Comparison of ENCODE assay signal across 13 cellular contexts in the genomic region with DNA sequence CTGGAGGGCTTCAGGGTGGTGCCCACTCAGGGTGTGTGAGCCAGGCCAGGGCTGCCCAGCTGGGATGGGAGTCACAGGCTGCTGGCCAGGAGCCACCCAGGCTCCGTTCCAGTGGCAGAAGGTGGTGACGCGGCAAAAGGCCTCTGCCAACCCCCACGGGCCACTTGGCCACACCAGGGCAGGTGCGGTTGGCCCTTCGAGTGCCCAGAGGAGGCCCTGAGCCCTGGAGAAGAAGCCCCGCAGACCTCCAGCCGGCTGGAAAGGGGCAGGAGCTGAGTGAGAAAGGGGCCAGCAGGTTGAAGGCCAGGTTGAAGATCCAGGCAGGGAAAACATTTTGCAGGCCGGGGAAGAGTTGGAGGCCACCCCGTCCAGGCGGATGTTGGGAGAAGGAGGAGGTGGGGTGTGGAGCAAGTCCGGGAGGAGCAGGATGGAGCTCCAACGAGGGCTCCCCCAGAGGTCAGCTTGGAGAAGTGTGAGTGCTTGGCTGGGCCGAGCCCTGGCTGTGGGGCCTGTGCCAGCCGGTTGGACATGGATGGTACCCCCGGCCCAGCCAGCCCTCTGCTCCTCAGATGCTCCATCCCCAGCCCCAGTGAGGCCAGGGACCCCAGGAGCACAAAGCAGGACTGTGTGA. TPM values are rescaled to one million over a fixed set of nuclear protein-coding genes. Genes with fewer than 3 reads are reported as not detected.
DNase-seq lines count a peak whose midpoint lies in the region; ATAC-seq, FAIRE-seq and TF ChIP-seq lines count a peak whose summit lies in the region.
"Had no signal": no experiment of that assay in that cellular context is flagged by ENCODE, and none has a peak within 500 bp of the region (broad histone marks: within the 10 kb centered on the region; RNA-seq: fewer than 3 reads in every experiment).

No MANE protein-coding gene starts in this region.

- peak in 1 of 2 experiments; percentile 36; a peak in 2 of 4 replicates for TF ChIP-seq CTCF in GM23338 (conservative IDR thresholded peaks at IDR 0.05; ENCODE audit: low read depth in 2 of 2)
- TF ChIP-seq CTCF in Panc1 (IDR thresholded peaks at IDR 0.05) = no peak
- TF ChIP-seq CTCF in foreskin keratinocyte (conservative IDR thresholded peaks at IDR 0.05) = peak; percentile 18
- TF ChIP-seq CTCF in parathyroid adenoma (IDR thresholded peaks at IDR 0.05) = no peak

- H3K9me3 ChIP-seq in Panc1 (ENCODE audit: control insufficient read depth, insufficient read depth, low read depth, low read length) (no peaks in the 10 kb centered on the region), parathyroid adenoma (ENCODE audit: control insufficient read depth, low read length) (no peaks in the 10 kb centered on the region)

- no peaks in the 10 kb centered on the region for H3K4me1 ChIP-seq in GM23338 (ENCODE audit: insufficient read depth)
- peaks cover 8% of the 10 kb centered on the region; the same call in 1 of the 2 replicates for H3K4me1 ChIP-seq in Panc1 (ENCODE audit: control insufficient read depth, insufficient read depth, low read length)
- no peaks in the 10 kb centered on the region for H3K4me1 ChIP-seq in foreskin keratinocyte
- no peaks in the 10 kb centered on the region for H3K4me1 ChIP-seq in parathyroid adenoma

- H2AFZ ChIP-seq in GM23338 (no peak overlapping the region), parathyroid adenoma (peak overlapping the region; percentile 56)

- H3K27me3 Mint-ChIP-seq in GM23338 (ENCODE audit: insufficient read depth, low read depth, poor library complexity) = peaks cover 45% of the 10 kb centered on the region

- H3K9me3 Mint-ChIP-seq in GM23338 = no peaks in the 10 kb centered on the region; the same call in 2 of the 3 replicates

- H3K4me3 Mint-ChIP-seq in GM23338 = no peak overlapping the region
- H3K4me3 Mint-ChIP-seq: activated CD4-positive, alpha-beta T cell treated with anti-CD3 and anti-CD28 coated beads for 36 hours had no signal

- no peaks in the 10 kb centered on the region; the same call in 2 of the 3 replicates for H3K36me3 Mint-ChIP-seq in GM23338 (ENCODE audit: low read depth)

- H3K4me2 ChIP-seq in GM23338 (no peak overlapping the region), parathyroid adenoma (ENCODE audit: low read length) (no peak overlapping the region)

- no peak overlapping the region for H3K9ac ChIP-seq in parathyroid adenoma

- H3K36me3 ChIP-seq in GM23338 (ENCODE audit: insufficient read depth) (no peaks in the 10 kb centered on the region), Panc1 (ENCODE audit: control insufficient read depth, insufficient read depth, low read length) (no peaks in the 10 kb centered on the region), parathyroid adenoma (ENCODE audit: control insufficient read depth, insufficient read depth, low read length) (no peaks in the 10 kb centered on the region)
- H3K36me3 ChIP-seq: Peyer's patch had no signal

- H3K4me3 ChIP-seq in GM23338 (no peak overlapping the region), Panc1 (ENCODE audit: low read depth in 2 of 2, low read length in 2 of 2) (no peak overlapping the region), parathyroid adenoma (ENCODE audit: low read depth, low read length) (no peak overlapping the region)
- H3K4me3 ChIP-seq: Peyer's patch had no signal

- no peaks in the 10 kb centered on the region for H3F3A ChIP-seq in GM23338 (replicated peaks; ENCODE audit: low read depth)

- no peaks in the 10 kb centered on the region for H3K79me2 ChIP-seq in GM23338 (replicated peaks; ENCODE audit: insufficient read depth)
- H3K79me2 ChIP-seq in parathyroid adenoma = no peaks in the 10 kb centered on the region

- H3K27me3 ChIP-seq in GM23338 (ENCODE audit: insufficient read depth) = peaks cover 42% of the 10 kb centered on the region
- no peaks in the 10 kb centered on the region for H3K27me3 ChIP-seq in Panc1 (ENCODE audit: control insufficient read depth, insufficient read depth, low read length)
- H3K27me3 ChIP-seq in foreskin keratinocyte = peaks cover 57% of the 10 kb centered on the region
- H3K27me3 ChIP-seq in parathyroid adenoma (ENCODE audit: control insufficient read depth, insufficient read depth, low read length) = no peaks in the 10 kb centered on the region

- no peak overlapping the region for H3K27ac ChIP-seq in GM23338 (ENCODE audit: low read depth)
- no peak overlapping the region for H3K27ac ChIP-seq in Panc1 (ENCODE audit: low read length)
- H3K27ac ChIP-seq in foreskin keratinocyte = no peak overlapping the region
- H3K27ac ChIP-seq in parathyroid adenoma = no peak overlapping the region
- H3K27ac ChIP-seq: Peyer's patch had no signal

- BruUV-seq in Panc1 (replicated peaks; lab: Mats Ljungman, UMichigan) = no TSS peak

- intact Hi-C loops in Panc1 (cut with micrococcal nuclease; ENCODE audit: unreplicated experiment) = no loop called here
- intact Hi-C loops in sciatic nerve (cut with DNase I) = no loop called here

- in situ Hi-C loops in Panc1 (cut with HindIII; ENCODE audit: low pct_unique_long_range_greater_than_20kb, low sequenced_read_pairs) = no loop called here

- no peak for FAIRE-seq in urothelium cell line (lab: Jason Lieb, UNC)

- no peaks in the 10 kb centered on the region for H4K20me1 ChIP-seq in GM23338 (replicated peaks; ENCODE audit: insufficient read depth)

- ATAC-seq in GM23338 = peak; percentile 61
- ATAC-seq in Panc1 = peak; percentile 73
- peak; percentile 19 for ATAC-seq in foreskin keratinocyte
- ATAC-seq in GM21619 (IDR thresholded peaks at IDR 0.05; ENCODE audit: unreplicated experiment) = no peak
- no peak for ATAC-seq in sciatic nerve
- ATAC-seq: activated CD4-positive, alpha-beta T cell treated with anti-CD3 and anti-CD28 coated beads for 36 hours; naive thymus-derived CD4-positive, alpha-beta T cell had no signal

- H3K9me2 ChIP-seq in GM23338 (ENCODE audit: insufficient read depth) = no peaks in the 10 kb centered on the region

- no peak overlapping the region for H3K27ac Mint-ChIP-seq in GM23338
- H3K27ac Mint-ChIP-seq: activated CD4-positive, alpha-beta T cell treated with anti-CD3 and anti-CD28 coated beads for 36 hours; naive thymus-derived CD4-positive, alpha-beta T cell had no signal

- peak; percentile 71 for DNase-seq in GM23338 (ENCODE audit: low spot score)
- no peak for DNase-seq in Panc1 (ENCODE audit: low read depth, low spot score)
- DNase-seq in foreskin keratinocyte = no peak
- DNase-seq in activated CD4-positive, alpha-beta T cell treated with anti-CD3 and anti-CD28 coated beads, Interleukin-2, amount 50 U/mL, for 4 hours = no peak
- DNase-seq in sciatic nerve (ENCODE audit: low spot score) = no peak
- no peak for DNase-seq in urothelium cell line (ENCODE audit: low spot score)
- DNase-seq: activated CD4-positive, alpha-beta T cell treated with anti-CD3 and anti-CD28 coated beads for 36 hours; MV-4-11; naive thymus-derived CD4-positive, alpha-beta T cell; stimulated activated CD4-positive, alpha-beta T cell treated with anti-CD3 and anti-CD28 coated beads, Interleukin-4, amount 100 ng/mL, for 4 hours had no signal

- POLR2A ChIA-PET in Panc1 (lab: Charles Lee) = interaction anchor here (0.6 kb wide), 1 partner anchor 93 kb away, joined by 4 read pairs; no protein-coding TSS in a partner anchor

- CTCF ChIA-PET in Panc1 (lab: Charles Lee) = interaction anchor here (0.5 kb wide), 1 partner anchor 54 kb away, joined by 3 read pairs; no protein-coding TSS in a partner anchor

- peaks cover 5% of the 10 kb centered on the region; the same call in 1 of the 3 replicates for H3K4me1 Mint-ChIP-seq in GM23338

TF ChIP-seq in GM23338, 12 proteins besides CTCF, POLR2A, EP300 and RAD21 (continues in another document):
- TF ChIP-seq EZH2 (IDR thresholded peaks at IDR 0.05; ENCODE audit: low read depth, unreplicated experiment) (no peak), CREB1 (CRISPR knock-in tag; IDR thresholded peaks at IDR 0.05; ENCODE audit: low read depth) (no peak), POLR2AphosphoS5 (IDR thresholded peaks at IDR 0.05; ENCODE audit: low read depth) (no peak), ZNF114 (CRISPR knock-in tag; IDR thresholded peaks at IDR 0.05) (no peak), EZH2phosphoT487 (IDR thresholded peaks at IDR 0.05; ENCODE audit: unreplicated experiment) (no peak), STAT1 (IDR thresholded peaks at IDR 0.05; ENCODE audit: unreplicated experiment) (no peak), NANOG (IDR thresholded peaks at IDR 0.05; ENCODE audit: borderline replicate concordance) (no peak)
- TF ChIP-seq, protein P1, sequence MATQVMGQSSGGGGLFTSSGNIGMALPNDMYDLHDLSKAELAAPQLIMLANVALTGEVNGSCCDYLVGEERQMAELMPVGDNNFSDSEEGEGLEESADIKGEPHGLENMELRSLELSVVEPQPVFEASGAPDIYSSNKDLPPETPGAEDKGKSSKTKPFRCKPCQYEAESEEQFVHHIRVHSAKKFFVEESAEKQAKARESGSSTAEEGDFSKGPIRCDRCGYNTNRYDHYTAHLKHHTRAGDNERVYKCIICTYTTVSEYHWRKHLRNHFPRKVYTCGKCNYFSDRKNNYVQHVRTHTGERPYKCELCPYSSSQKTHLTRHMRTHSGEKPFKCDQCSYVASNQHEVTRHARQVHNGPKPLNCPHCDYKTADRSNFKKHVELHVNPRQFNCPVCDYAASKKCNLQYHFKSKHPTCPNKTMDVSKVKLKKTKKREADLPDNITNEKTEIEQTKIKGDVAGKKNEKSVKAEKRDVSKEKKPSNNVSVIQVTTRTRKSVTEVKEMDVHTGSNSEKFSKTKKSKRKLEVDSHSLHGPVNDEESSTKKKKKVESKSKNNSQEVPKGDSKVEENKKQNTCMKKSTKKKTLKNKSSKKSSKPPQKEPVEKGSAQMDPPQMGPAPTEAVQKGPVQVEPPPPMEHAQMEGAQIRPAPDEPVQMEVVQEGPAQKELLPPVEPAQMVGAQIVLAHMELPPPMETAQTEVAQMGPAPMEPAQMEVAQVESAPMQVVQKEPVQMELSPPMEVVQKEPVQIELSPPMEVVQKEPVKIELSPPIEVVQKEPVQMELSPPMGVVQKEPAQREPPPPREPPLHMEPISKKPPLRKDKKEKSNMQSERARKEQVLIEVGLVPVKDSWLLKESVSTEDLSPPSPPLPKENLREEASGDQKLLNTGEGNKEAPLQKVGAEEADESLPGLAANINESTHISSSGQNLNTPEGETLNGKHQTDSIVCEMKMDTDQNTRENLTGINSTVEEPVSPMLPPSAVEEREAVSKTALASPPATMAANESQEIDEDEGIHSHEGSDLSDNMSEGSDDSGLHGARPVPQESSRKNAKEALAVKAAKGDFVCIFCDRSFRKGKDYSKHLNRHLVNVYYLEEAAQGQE (IDR thresholded peaks at IDR 0.05; ENCODE audit: unreplicated experiment) = no peak

RNA-seq across cellular contexts. Expression of a gene that starts 2.8 kb away (rescaled TPM):
- total RNA-seq in GM23338 (2014; rRNA removed; shearing (Covaris generic)) = 0.58 and 0.97 TPM in 2 replicates
- polyA plus RNA-seq in GM23338 (2016; fragmentation: Nextera tagmentation; extraction: Ambion mirVana) = 0.86 and 1.1 TPM in 2 replicates
- total RNA-seq in Panc1 (2021; ENCODE audit: unreplicated experiment) = 6.7 TPM
- polyA plus RNA-seq in Panc1 (2012; ENCODE audit: insufficient read length) = 15.0 TPM
- total RNA-seq in foreskin keratinocyte = 0.07 and 0.10 TPM in 2 replicates
- 0.03 and 0.06 TPM in 2 replicates for polyA plus RNA-seq in foreskin keratinocyte
- total RNA-seq in sciatic nerve = 11.6 TPM

Comparison
In these comparisons a context has a peak if more than half of its experiments do, and no peak if none do; other contexts are left out.
1. ATAC-seq: peak in GM23338 (single experiment), Panc1 (single experiment) and foreskin keratinocyte (single experiment); none in GM21619 (single experiment) and sciatic nerve (single experiment).